Comparison of ENCODE assay signal across 24 cellular contexts in genomic region chr9:30925635-30926034, GRCh38.
"Had no signal": no experiment of that assay in that cellular context is flagged by ENCODE, and none has a peak within 500 bp of the region (broad histone marks: within the 10 kb centered on the region; RNA-seq: fewer than 3 reads in every experiment).

No MANE protein-coding gene starts in this region.

- H3K4me1 Mint-ChIP-seq: neural progenitor cell; stimulated activated effector memory CD8-positive, alpha-beta T cell treated with anti-CD3 and anti-CD28 coated beads, Interleukin-12 subunit alpha, Interleukin-12 subunit beta, amount 100 ng/mL, for 72 hours had no signal

- FAIRE-seq: small intestine had no signal

- H3K4me3 ChIP-seq: hepatocyte, left ventricle myocardium inferior, lower lobe of right lung, neural progenitor cell, pancreas, tibial artery, upper lobe of left lung, vagina had no signal

- H3K27ac ChIP-seq: hepatocyte, left ventricle myocardium inferior, lower lobe of right lung, neural progenitor cell, pancreas, tibial artery, upper lobe of left lung, vagina had no signal

- H3K4me3 Mint-ChIP-seq: natural killer cell treated with Interleukin-12 subunit alpha and Interleukin-12 subunit beta and Interleukin-15 and Interleukin-18, amount 100 ng/mL, for 72 hours; neural progenitor cell; stimulated activated effector memory CD8-positive, alpha-beta T cell treated with anti-CD3 and anti-CD28 coated beads, Interleukin-12 subunit alpha, Interleukin-12 subunit beta, amount 100 ng/mL, for 72 hours; stimulated activated naive CD8-positive, alpha-beta T cell treated with anti-CD3 and anti-CD28 coated beads, Interleukin-15, Interleukin-2, amounts not matched to agents 100 ng/mL and 50 ng/mL, for 24 hours had no signal

- H3K27me3 ChIP-seq: hepatocyte, neural progenitor cell, pancreas, tibial artery, upper lobe of left lung, vagina had no signal

- H3K4me1 ChIP-seq: left ventricle myocardium inferior, lower lobe of right lung, neural progenitor cell, pancreas, tibial artery, upper lobe of left lung, vagina had no signal

- H3K27me3 Mint-ChIP-seq: natural killer cell treated with Interleukin-12 subunit alpha and Interleukin-12 subunit beta and Interleukin-15 and Interleukin-18, amount 100 ng/mL, for 72 hours; progenitor cell of endocrine pancreas; stimulated activated naive CD8-positive, alpha-beta T cell treated with anti-CD3 and anti-CD28 coated beads, Interleukin-15, Interleukin-2, amounts not matched to agents 100 ng/mL and 50 ng/mL, for 24 hours had no signal

- H3K9me3 Mint-ChIP-seq: neural progenitor cell; stimulated activated naive CD8-positive, alpha-beta T cell treated with anti-CD3 and anti-CD28 coated beads, Interleukin-15, Interleukin-2, amounts not matched to agents 100 ng/mL and 50 ng/mL, for 24 hours had no signal

- H3K36me3 Mint-ChIP-seq: natural killer cell treated with Interleukin-12 subunit alpha and Interleukin-12 subunit beta and Interleukin-15 and Interleukin-18, amount 100 ng/mL, for 72 hours; neural progenitor cell; stimulated activated effector memory CD8-positive, alpha-beta T cell treated with anti-CD3 and anti-CD28 coated beads, Interleukin-12 subunit alpha, Interleukin-12 subunit beta, amount 100 ng/mL, for 72 hours had no signal

- H3K79me2 ChIP-seq: hepatocyte had no signal

- H3K4me2 ChIP-seq: hepatocyte, neural progenitor cell had no signal

- H3K27ac Mint-ChIP-seq: natural killer cell treated with Interleukin-12 subunit alpha and Interleukin-12 subunit beta and Interleukin-15 and Interleukin-18, amount 100 ng/mL, for 72 hours; progenitor cell of endocrine pancreas; stimulated activated effector memory CD8-positive, alpha-beta T cell treated with anti-CD3 and anti-CD28 coated beads, Interleukin-12 subunit alpha, Interleukin-12 subunit beta, amount 100 ng/mL, for 72 hours; stimulated activated naive CD8-positive, alpha-beta T cell treated with anti-CD3 and anti-CD28 coated beads, Interleukin-15, Interleukin-2, amounts not matched to agents 100 ng/mL and 50 ng/mL, for 24 hours had no signal

- H2AFZ ChIP-seq: hepatocyte, neural progenitor cell had no signal

- H3K9me3 ChIP-seq: left ventricle myocardium inferior, lower lobe of right lung, pancreas, tibial artery, upper lobe of left lung, vagina had no signal

- DNase-seq: dermis blood vessel endothelial cell; erythroblast; foreskin melanocyte; head of caudate nucleus; kidney; left cardiac atrium; left ventricle myocardium inferior; lower lobe of right lung; mesenchymal stem cell; midbrain; occipital lobe; pancreas; right cardiac atrium; small intestine; stimulated activated CD4-positive, alpha-beta T cell treated with anti-CD3 and anti-CD28 coated beads, Interleukin-12 subunit alpha, Interleukin-12 subunit beta, amount 100 ng/mL, for 4 hours; tibial artery; upper lobe of left lung had no signal

- H3K9ac ChIP-seq: neural progenitor cell had no signal

- H3K36me3 ChIP-seq: left ventricle myocardium inferior, lower lobe of right lung, neural progenitor cell, pancreas, tibial artery, upper lobe of left lung, vagina had no signal

- ATAC-seq: left cardiac atrium; lower lobe of right lung; natural killer cell treated with Interleukin-12 subunit alpha and Interleukin-12 subunit beta and Interleukin-15 and Interleukin-18, amount 100 ng/mL, for 72 hours; pancreas; right cardiac atrium; stimulated activated effector memory CD8-positive, alpha-beta T cell treated with anti-CD3 and anti-CD28 coated beads, Interleukin-12 subunit alpha, Interleukin-12 subunit beta, amount 100 ng/mL, for 72 hours had no signal
